In genomic region chr1:228149341-228150020, GRCh38 we compare ENCODE assay signal across 9 cellular contexts. TPM values are rescaled to one million over a fixed set of nuclear protein-coding genes. Genes with fewer than 3 reads are reported as not detected.
DNase-seq lines count a peak whose midpoint lies in the region; TF ChIP-seq lines count a peak whose summit lies in the region.
"Had no signal": no experiment of that assay in that cellular context is flagged by ENCODE, and none has a peak within 500 bp of the region (broad histone marks: within the 10 kb centered on the region; RNA-seq: fewer than 3 reads in every experiment).

GJC2 (plus strand) TSS chr1:228149930; CDS start chr1:228157759, 7,829 bp downstream.

- no peaks in the 10 kb centered on the region for H3K4me1 ChIP-seq in MM.1S (ENCODE audit: low read length)

- H3K9ac ChIP-seq in MM.1S (ENCODE audit: low read length), result no peak within 1 kb of the TSS

- peak within 1 kb of the TSS; percentile 83 for H3K27ac Mint-ChIP-seq in MCF 10A (ENCODE audit: low read depth, unreplicated experiment)
- H3K27ac Mint-ChIP-seq: stimulated activated naive CD8-positive, alpha-beta T cell treated with anti-CD3 and anti-CD28 coated beads, Interleukin-15, Interleukin-2, amounts not matched to agents 100 ng/mL and 50 ng/mL, for 24 hours had no signal

- H3K4me3 Mint-ChIP-seq in MCF 10A (ENCODE audit: unreplicated experiment), result peak within 1 kb of the TSS; percentile 44
- H3K4me3 Mint-ChIP-seq: stimulated activated naive CD8-positive, alpha-beta T cell treated with anti-CD3 and anti-CD28 coated beads, Interleukin-15, Interleukin-2, amounts not matched to agents 100 ng/mL and 50 ng/mL, for 24 hours had no signal

- H3K4me3 ChIP-seq in H7 (ENCODE audit: insufficient read depth, low read depth, low read length) (peak within 1 kb of the TSS; percentile 5; the same call in 1 of the 2 replicates), skin epidermis (no peak within 1 kb of the TSS), MM.1S (ENCODE audit: low read length) (no peak within 1 kb of the TSS)

- H3K36me3 Mint-ChIP-seq in MCF 10A (ENCODE audit: insufficient read depth, unreplicated experiment), result peaks cover 38% of the 10 kb centered on the region

- peak; percentile 91 for DNase-seq in H7
- DNase-seq in MCF 10A (ENCODE audit: unreplicated experiment), result peak; percentile 71
- peak; percentile 84 for DNase-seq in islet precursor cell
- DNase-seq in NCI-H345 treated with DMSO at 0.1 percent for 48 hours (lab: John Stamatoyannopoulos, UW; ENCODE audit: unreplicated experiment), result no peak
- no peak for DNase-seq in OCI-M1 (lab: John Stamatoyannopoulos, UW)
- no peak for DNase-seq in H4 (ENCODE audit: low spot score)
- no peak for DNase-seq in MM.1S

- no peaks in the 10 kb centered on the region for H3K9me3 ChIP-seq in MM.1S (replicated peaks; ENCODE audit: insufficient read depth, low read length)

- CTCF ChIA-PET in MCF 10A (lab: Yijun Ruan, JAX), result interaction anchor here (1.1 to 5.9 kb wide), 4 partner anchors 16 to 48 kb away, joined by 4 to 63 read pairs (median 11); partner anchors contain the start of gene IBA57

- H2AFZ ChIP-seq in MM.1S (ENCODE audit: low read length), result no peak within 1 kb of the TSS

- POLR2A ChIA-PET in MCF 10A (lab: Yijun Ruan, JAX), result interaction anchor here (7.8 to 8.9 kb wide), 2 partner anchors 8 to 15 kb away, joined by 76 to 137 read pairs; partner anchors contain the start of genes GUK1 and IBA57

- no peaks in the 10 kb centered on the region for H3K27me3 Mint-ChIP-seq in MCF 10A (ENCODE audit: insufficient read depth, unreplicated experiment)
- H3K27me3 Mint-ChIP-seq: stimulated activated naive CD8-positive, alpha-beta T cell treated with anti-CD3 and anti-CD28 coated beads, Interleukin-15, Interleukin-2, amounts not matched to agents 100 ng/mL and 50 ng/mL, for 24 hours had no signal

- peaks cover 31% of the 10 kb centered on the region for H3K79me2 ChIP-seq in MM.1S (ENCODE audit: low read length)

- peaks cover 35% of the 10 kb centered on the region for H3K4me1 Mint-ChIP-seq in MCF 10A (ENCODE audit: insufficient read depth, unreplicated experiment)

- H3K27me3 ChIP-seq in H7 (ENCODE audit: control insufficient read depth, insufficient read depth, low read length), result no peaks in the 10 kb centered on the region
- H3K27me3 ChIP-seq in MM.1S (replicated peaks; ENCODE audit: insufficient read depth, low read length), result no peaks in the 10 kb centered on the region

- TF ChIP-seq CTCF in MCF 10A (IDR thresholded peaks at IDR 0.05; ENCODE audit: unreplicated experiment) (no peak), MM.1S (IDR thresholded peaks at IDR 0.05; ENCODE audit: low read length) (no peak)

- intact Hi-C loops in MCF 10A (cut with micrococcal nuclease), result loop anchor here (1.0 kb wide), 1 partner anchor 14 kb away; no protein-coding TSS in a partner anchor

- no TSS peak for BruUV-seq in MCF 10A (replicated peaks; lab: Mats Ljungman, UMichigan)

- H3K27ac ChIP-seq in skin epidermis (peak within 1 kb of the TSS in 18 of 21 experiments; percentile 18 to 85 (median 70)), MM.1S (ENCODE audit: low read length) (no peak within 1 kb of the TSS)

- H3K4me2 ChIP-seq in MM.1S (ENCODE audit: low read depth, low read length), result no peak within 1 kb of the TSS

- no peaks in the 10 kb centered on the region for H3K9me2 ChIP-seq in MM.1S (replicated peaks; ENCODE audit: insufficient read depth, low read length)

- no peaks in the 10 kb centered on the region for H3F3A ChIP-seq in MM.1S (ENCODE audit: insufficient read depth, low read length)

- no peaks in the 10 kb centered on the region for H3K9me3 Mint-ChIP-seq in MCF 10A (ENCODE audit: unreplicated experiment)
- H3K9me3 Mint-ChIP-seq: stimulated activated naive CD8-positive, alpha-beta T cell treated with anti-CD3 and anti-CD28 coated beads, Interleukin-15, Interleukin-2, amounts not matched to agents 100 ng/mL and 50 ng/mL, for 24 hours had no signal

- H3K36me3 ChIP-seq in H7 (replicated peaks; ENCODE audit: control insufficient read depth, insufficient read depth, low read length), result no peaks in the 10 kb centered on the region
- peaks cover 6% of the 10 kb centered on the region; the same call in 1 of the 2 replicates for H3K36me3 ChIP-seq in MM.1S (replicated peaks; ENCODE audit: insufficient read depth, low read length)

- peaks cover 3% of the 10 kb centered on the region for H4K20me1 ChIP-seq in MM.1S (ENCODE audit: insufficient read depth, low read length)

RNA-seq across cellular contexts. Expression of gene GJC2, which starts in this region (rescaled TPM):
- 1.7 TPM in 2 replicates for total RNA-seq in H7 (2014; rRNA removed; shearing (Covaris generic))
- 9.0 and 18.5 TPM in 2 replicates for total RNA-seq in MCF 10A (2022)
- 0.06 TPM in 1 of 2 replicates, not detected in the other for total RNA-seq in H4 (2014; rRNA removed; shearing (Covaris generic))

Comparison
In these comparisons a context has a peak if more than half of its experiments do, and no peak if none do; other contexts are left out.
1. DNase-seq: peak in H7 (single experiment), MCF 10A (single experiment) and islet precursor cell (single experiment); none in NCI-H345 treated with DMSO at 0.1 percent for 48 hours (single experiment), OCI-M1 (single experiment), H4 (single experiment) and MM.1S (single experiment).